Comparison of ENCODE assay signal across 1 cellular context in genomic region chr19:3064011-3064330, GRCh38.
TF ChIP-seq lines count a peak whose summit lies in the region.

No MANE protein-coding gene starts in this region.

TF ChIP-seq in H1, 55 proteins besides CTCF, POLR2A, EP300 and RAD21:
- TF ChIP-seq MAX (IDR thresholded peaks at IDR 0.05) (no peak), HDAC6 (IDR thresholded peaks at IDR 0.05; ENCODE audit: low read depth, low read length) (no peak), CHD2 (IDR thresholded peaks at IDR 0.05; ENCODE audit: low read length) (no peak), ASH2L (IDR thresholded peaks at IDR 0.05; ENCODE audit: low read length) (no peak), SIRT6 (IDR thresholded peaks at IDR 0.05; ENCODE audit: low read length) (no peak), POU5F1 (IDR thresholded peaks at IDR 0.05; ENCODE audit: low read depth, low read length) (no peak), NRF1 (IDR thresholded peaks at IDR 0.05; ENCODE audit: low read depth, low read length) (no peak), GTF2F1 (IDR thresholded peaks at IDR 0.05; ENCODE audit: borderline replicate concordance, low read depth, low read length) (no peak), GABPA (IDR thresholded peaks at IDR 0.05; ENCODE audit: borderline replicate concordance, insufficient read depth, low read length) (no peak), FOSL1 (IDR thresholded peaks at IDR 0.05; ENCODE audit: insufficient read depth, low read depth, low read length) (no peak), TAF1 (IDR thresholded peaks at IDR 0.05; ENCODE audit: low read depth, low read length) (no peak), ATF3 (IDR thresholded peaks at IDR 0.05; ENCODE audit: insufficient read depth, low read depth, low read length) (no peak)
